In the genomic region with DNA sequence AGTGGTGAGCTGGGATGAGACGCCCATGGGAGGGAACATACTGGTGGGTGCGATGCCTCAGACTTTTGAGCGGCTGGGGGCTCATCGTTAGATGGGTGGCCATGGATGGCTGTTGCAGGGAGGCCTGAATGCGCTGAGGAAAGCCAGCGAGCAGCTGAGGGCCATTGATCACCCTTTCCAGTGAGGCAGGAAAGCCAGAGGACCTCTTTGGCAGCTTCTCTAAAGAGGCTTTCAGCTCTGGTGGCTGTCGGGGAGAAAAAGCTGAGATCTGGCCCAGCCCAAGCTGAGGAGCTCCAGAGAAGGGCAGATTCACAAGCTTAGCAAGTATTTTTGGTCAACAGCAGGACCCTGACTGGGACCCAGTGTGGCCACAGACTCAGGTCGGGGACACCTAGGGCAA, we compare ENCODE assay signal across 27 cellular contexts.
"Had no signal": no experiment of that assay in that cellular context is flagged by ENCODE, and none has a peak within 500 bp of the region (broad histone marks: within the 10 kb centered on the region; RNA-seq: fewer than 3 reads in every experiment).

No MANE protein-coding gene starts in this region.

- ATAC-seq: activated CD8-positive, alpha-beta T cell treated with anti-CD3 and anti-CD28 coated beads for 36 hours; activated naive CD4-positive, alpha-beta T cell treated with anti-CD3 and anti-CD28 coated beads, Interleukin-2, amount 50 U/mL, for 72 hours; body of pancreas had no signal

- H3K4me3 ChIP-seq: adrenal gland, body of pancreas, breast epithelium, SJCRH30, SK-N-MC had no signal

- H3K4me1 ChIP-seq: adrenal gland, breast epithelium had no signal

- H3K27ac Mint-ChIP-seq: activated CD4-positive, alpha-beta T cell treated with anti-CD3 and anti-CD28 coated beads, Interleukin-2, amount 10 ng/mL, durations not matched to agents 24 days and 14 days; activated CD8-positive, alpha-beta T cell treated with anti-CD3 and anti-CD28 coated beads for 36 hours; activated naive CD4-positive, alpha-beta T cell treated with anti-CD3 and anti-CD28 coated beads, Interleukin-2, amount 50 U/mL, for 72 hours; activated T-cell treated with anti-CD3 and anti-CD28 coated beads, Interleukin-2, amount 50 U/mL, for 24 hours; activated T-helper 2 cell treated with anti-CD3 and anti-CD28 coated beads, Interferon-gamma antibody, Interleukin-2, Interleukin-4, amounts not matched to agents 10 μg/mL and 5 μg/mL and 100 μg/mL, durations not matched to agents 14 hours and 24 hours and 36 hours; T-helper 1 cell treated with Interleukin-12 subunit alpha and Interleukin-12 subunit beta and Interleukin-4 antibody, amounts not matched to agents 30 μg/mL and 1 μg/mL, for 36 hours; T-helper 2 cell treated with Interferon-gamma antibody and Interleukin-4, amounts not matched to agents 5 μg/mL and 100 μg/mL, for 36 hours had no signal

- H3K36me3 ChIP-seq: adrenal gland, breast epithelium, SJCRH30 had no signal

- H3K4me3 Mint-ChIP-seq: activated CD4-positive, alpha-beta T cell treated with anti-CD3 and anti-CD28 coated beads, Interleukin-2, amount 10 ng/mL, durations not matched to agents 24 days and 14 days; activated CD8-positive, alpha-beta T cell treated with anti-CD3 and anti-CD28 coated beads for 36 hours; activated T-cell treated with anti-CD3 and anti-CD28 coated beads, Interleukin-2, amount 50 U/mL, for 24 hours; T-helper 1 cell treated with Interleukin-12 subunit alpha and Interleukin-12 subunit beta and Interleukin-4 antibody, amounts not matched to agents 30 μg/mL and 1 μg/mL, for 36 hours; T-helper 2 cell treated with Interferon-gamma antibody and Interleukin-4, amounts not matched to agents 5 μg/mL and 100 μg/mL, for 36 hours had no signal

- H3K4me1 Mint-ChIP-seq: activated CD4-positive, alpha-beta T cell treated with anti-CD3 and anti-CD28 coated beads, Interleukin-2, amount 10 ng/mL, durations not matched to agents 24 days and 14 days had no signal

- H3K9me3 ChIP-seq: adrenal gland, body of pancreas, breast epithelium, SJCRH30 had no signal

- H3K9me3 Mint-ChIP-seq: activated CD4-positive, alpha-beta T cell treated with anti-CD3 and anti-CD28 coated beads, Interleukin-2, amount 10 ng/mL, durations not matched to agents 24 days and 14 days; activated CD8-positive, alpha-beta T cell treated with anti-CD3 and anti-CD28 coated beads for 36 hours; activated naive CD4-positive, alpha-beta T cell treated with anti-CD3 and anti-CD28 coated beads, Interleukin-2, amount 50 U/mL, for 72 hours; activated T-cell treated with anti-CD3 and anti-CD28 coated beads, Interleukin-2, amount 50 U/mL, for 24 hours; activated T-helper 2 cell treated with anti-CD3 and anti-CD28 coated beads, Interferon-gamma antibody, Interleukin-2, Interleukin-4, amounts not matched to agents 10 μg/mL and 5 μg/mL and 100 μg/mL, durations not matched to agents 14 hours and 24 hours and 36 hours; T-helper 1 cell treated with Interleukin-12 subunit alpha and Interleukin-12 subunit beta and Interleukin-4 antibody, amounts not matched to agents 30 μg/mL and 1 μg/mL, for 36 hours; T-helper 2 cell treated with Interferon-gamma antibody and Interleukin-4, amounts not matched to agents 5 μg/mL and 100 μg/mL, for 36 hours had no signal

- H3K27me3 ChIP-seq: adrenal gland, body of pancreas, breast epithelium, SJCRH30 had no signal

- H3K36me3 Mint-ChIP-seq: activated naive CD4-positive, alpha-beta T cell treated with anti-CD3 and anti-CD28 coated beads, Interleukin-2, amount 50 U/mL, for 72 hours had no signal

- H3K27ac ChIP-seq: adrenal gland, body of pancreas, breast epithelium, SJCRH30, SK-N-MC had no signal

- DNase-seq: activated CD4-positive, alpha-beta T cell treated with anti-CD3 and anti-CD28 coated beads, Interleukin-2, amount 10 ng/mL, durations not matched to agents 24 days and 14 days; activated CD4-positive, alpha-beta T cell treated with anti-CD3 and anti-CD28 coated beads, Interleukin-2, amount 50 U/mL, for 4 hours; activated CD8-positive, alpha-beta T cell treated with anti-CD3 and anti-CD28 coated beads for 36 hours; activated gamma-delta T cell; activated naive CD4-positive, alpha-beta T cell treated with Interleukin-2 at 50 U/mL for 16 hours; activated T-cell treated with anti-CD3 and anti-CD28 coated beads, Interleukin-2, amount 50 U/mL, for 24 hours; adrenal gland; body of pancreas; Karpas-422; KBM-7; NCI-H1048; NCI-H1105 treated with DMSO at 0.1 percent for 48 hours; NCI-H1436; NCI-H1694; NCI-H1930; NCI-H2081 treated with DMSO at 0.1 percent for 48 hours; NCI-H226; NCI-H446 treated with DMSO at 0.1 percent for 48 hours; NCI-H524; SHP77; SJCRH30 had no signal

- H3K27me3 Mint-ChIP-seq: activated CD4-positive, alpha-beta T cell treated with anti-CD3 and anti-CD28 coated beads, Interleukin-2, amount 10 ng/mL, durations not matched to agents 24 days and 14 days; activated CD8-positive, alpha-beta T cell treated with anti-CD3 and anti-CD28 coated beads for 36 hours had no signal
